In the genomic region with DNA sequence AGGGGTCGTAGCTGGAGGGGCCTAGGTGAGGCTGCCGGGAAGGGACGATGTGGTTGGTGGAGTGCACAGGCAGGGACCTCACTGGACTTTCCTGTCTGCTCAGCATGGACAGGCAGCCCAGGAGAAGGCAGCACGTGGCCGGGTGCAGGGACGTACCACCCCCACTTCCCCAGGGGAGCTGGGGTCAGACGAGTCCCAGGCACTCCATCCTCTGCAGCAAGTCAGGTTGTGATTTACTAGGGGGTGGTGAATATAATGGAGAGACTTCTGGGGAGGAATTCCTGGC, we compare ENCODE assay signal across 8 cellular contexts. TPM values are rescaled to one million over a fixed set of nuclear protein-coding genes. Genes with fewer than 3 reads are reported as not detected.
DNase-seq lines count a peak whose midpoint lies in the region; ATAC-seq, FAIRE-seq and TF ChIP-seq lines count a peak whose summit lies in the region.

No MANE protein-coding gene starts in this region.

- H3K9me3 ChIP-seq in right atrium auricular region: no peaks in the 10 kb centered on the region
- H3K9me3 ChIP-seq in skeletal muscle tissue (ENCODE audit: control insufficient read depth in 3 of 3, low read length in 3 of 3): no peaks in the 10 kb centered on the region
- H3K9me3 ChIP-seq in MG63: peaks cover 7% of the 10 kb centered on the region

- DNase-seq in H7: peak; percentile 33
- DNase-seq in activated CD4-positive, alpha-beta memory T cell treated with anti-CD3 and anti-CD28 coated beads for 36 hours: no peak
- DNase-seq in right atrium auricular region (ENCODE audit: low spot score): no peak
- DNase-seq in HTR-8/SVneo (ENCODE audit: insufficient read length, low spot score): no peak
- no peak for DNase-seq in MG63
- DNase-seq in ecto neural progenitor cell (ENCODE audit: low spot score): no peak

- ATAC-seq in GM18511 (IDR thresholded peaks at IDR 0.05; ENCODE audit: unreplicated experiment): no peak

- CTCF ChIA-PET in activated CD4-positive, alpha-beta memory T cell treated with anti-CD3 and anti-CD28 coated beads for 36 hours (lab: Charles Lee): interaction anchor here (0.8 to 5.5 kb wide), 6 partner anchors 11 to 35 kb away, joined by 3 to 43 read pairs (median 4); no protein-coding TSS in a partner anchor

- POLR2A ChIA-PET in activated CD4-positive, alpha-beta memory T cell treated with anti-CD3 and anti-CD28 coated beads for 36 hours (lab: Charles Lee): interaction anchor here (0.8 to 4.5 kb wide), 4 partner anchors 39 to 96 kb away, joined by 3 to 45 read pairs (median 12); partner anchors contain the start of genes MAEA and UVSSA

- peaks cover 5% of the 10 kb centered on the region for H3K36me3 ChIP-seq in H7 (replicated peaks; ENCODE audit: control insufficient read depth, insufficient read depth, low read length)
- H3K36me3 ChIP-seq in right atrium auricular region: no peaks in the 10 kb centered on the region
- H3K36me3 ChIP-seq in skeletal muscle tissue (ENCODE audit: control insufficient read depth in 3 of 3, insufficient read depth in 3 of 3, low read length in 3 of 3): peaks cover 4 to 10% (median 9%) of the 10 kb centered on the region in 3 donors
- H3K36me3 ChIP-seq in MG63: peaks cover 8% of the 10 kb centered on the region

- peak overlapping the region; percentile 84 to 94 (median 90) for H3K9ac ChIP-seq in skeletal muscle tissue (ENCODE audit: low read depth in 1 of 3, low read length in 3 of 3)

- FAIRE-seq in HTR-8/SVneo (lab: Jason Lieb, UNC): no peak

- TF ChIP-seq CTCF in right atrium auricular region (IDR thresholded peaks at IDR 0.05): no peak

- H3K4me3 ChIP-seq in H7 (ENCODE audit: insufficient read depth, low read depth, low read length): no peak overlapping the region
- no peak overlapping the region for H3K4me3 ChIP-seq in right atrium auricular region
- H3K4me3 ChIP-seq in skeletal muscle tissue (ENCODE audit: low read length in 3 of 3): peak overlapping the region; percentile 75 to 84 (median 84)
- no peak overlapping the region for H3K4me3 ChIP-seq in MG63

- H3K9me3 Mint-ChIP-seq in activated CD4-positive, alpha-beta memory T cell treated with anti-CD3 and anti-CD28 coated beads for 36 hours: peaks cover 7% of the 10 kb centered on the region

- intact Hi-C loops in activated CD4-positive, alpha-beta memory T cell treated with anti-CD3 and anti-CD28 coated beads for 36 hours (cut with micrococcal nuclease): no loop called here

- no peaks in the 10 kb centered on the region for H3K27me3 Mint-ChIP-seq in activated CD4-positive, alpha-beta memory T cell treated with anti-CD3 and anti-CD28 coated beads for 36 hours

- peaks cover 0 to 40% of the 10 kb centered on the region in 2 donors for H3K4me1 ChIP-seq in right atrium auricular region
- H3K4me1 ChIP-seq in skeletal muscle tissue (ENCODE audit: control insufficient read depth in 3 of 3, insufficient read depth in 3 of 3, low read length in 3 of 3): peaks cover 43 to 61% (median 46%) of the 10 kb centered on the region in 3 donors

- H3K27me3 ChIP-seq in H7 (ENCODE audit: control insufficient read depth, insufficient read depth, low read length) (no peaks in the 10 kb centered on the region), right atrium auricular region (no peaks in the 10 kb centered on the region), skeletal muscle tissue (ENCODE audit: control insufficient read depth in 3 of 3, insufficient read depth in 3 of 3, low read length in 3 of 3) (no peaks in the 10 kb centered on the region), MG63 (no peaks in the 10 kb centered on the region)

- peak overlapping the region; percentile 96 for H3K27ac Mint-ChIP-seq in activated CD4-positive, alpha-beta memory T cell treated with anti-CD3 and anti-CD28 coated beads for 36 hours

- peaks cover 37% of the 10 kb centered on the region for H3K36me3 Mint-ChIP-seq in activated CD4-positive, alpha-beta memory T cell treated with anti-CD3 and anti-CD28 coated beads for 36 hours

- H3K27ac ChIP-seq in right atrium auricular region: peak overlapping the region; percentile 95 to 96
- peak overlapping the region; percentile 90 for H3K27ac ChIP-seq in skeletal muscle tissue (ENCODE audit: low read depth, low read length)

- peak overlapping the region; percentile 85 for H3K4me3 Mint-ChIP-seq in activated CD4-positive, alpha-beta memory T cell treated with anti-CD3 and anti-CD28 coated beads for 36 hours

- peaks cover 70% of the 10 kb centered on the region for H3K4me1 Mint-ChIP-seq in activated CD4-positive, alpha-beta memory T cell treated with anti-CD3 and anti-CD28 coated beads for 36 hours (ENCODE audit: low read depth)

RNA-seq across cellular contexts. Expression of gene CTBP1, which starts 1.5 kb away (rescaled TPM):
- 267 and 360 TPM in 2 replicates for total RNA-seq in H7 (2014; rRNA removed; shearing (Covaris generic))
- 100 to 1,000 TPM; 154 to 162 TPM for total RNA-seq in activated CD4-positive, alpha-beta memory T cell treated with anti-CD3 and anti-CD28 coated beads for 36 hours
- total RNA-seq in right atrium auricular region (100 to 1,000 TPM; 104 to 140 TPM), skeletal muscle tissue (109 TPM)
- 114 and 178 TPM in 2 replicates for total RNA-seq in MG63 (2014; rRNA removed; shearing (Covaris generic); ENCODE audit: low replicate concordance)

RNA-seq across cellular contexts. Expression of gene MAEA, which starts 39.2 kb away (rescaled TPM):
- 65.4 and 80.6 TPM in 2 replicates for total RNA-seq in H7 (2014; rRNA removed; shearing (Covaris generic))
- 10 to 100 TPM; 47.3 to 50.3 TPM for total RNA-seq in activated CD4-positive, alpha-beta memory T cell treated with anti-CD3 and anti-CD28 coated beads for 36 hours
- total RNA-seq in right atrium auricular region (10 to 100 TPM; 46.0 to 51.7 TPM), skeletal muscle tissue (24.5 TPM)
- 29.3 and 30.2 TPM in 2 replicates for total RNA-seq in MG63 (2014; rRNA removed; shearing (Covaris generic); ENCODE audit: low replicate concordance)

Comparison
In these comparisons a context has a peak if more than half of its experiments do, and no peak if none do; other contexts are left out.
1. H3K4me3 ChIP-seq: peak in skeletal muscle tissue (3 of 3); none in H7 (single experiment), right atrium auricular region (0 of 2) and MG63 (single experiment).